ENCODE assay signal across 8 cellular contexts in genomic region chrX:70030242-70030823, GRCh38. TPM values are rescaled to one million over a fixed set of nuclear protein-coding genes. Genes with fewer than 3 reads are reported as not detected.
A peak's percentile ranks its signal among the peaks of the same experiment; 100 is the strongest.
DNase-seq lines count a peak whose midpoint lies in the region; ATAC-seq and TF ChIP-seq lines count a peak whose summit lies in the region.

No MANE protein-coding gene starts in this region.

- no peak overlapping the region for H3K27ac ChIP-seq in endodermal cell (ENCODE audit: low read depth, low read length)
- no peak overlapping the region for H3K27ac ChIP-seq in upper lobe of left lung

- H3K9ac ChIP-seq in endodermal cell (ENCODE audit: extremely low read depth, low read length, poor library complexity, severe bottlenecking): no peak overlapping the region

- no peaks in the 10 kb centered on the region for H3K27me3 ChIP-seq in endodermal cell (ENCODE audit: control insufficient read depth, insufficient read depth, low read length, poor library complexity, severe bottlenecking)
- H3K27me3 ChIP-seq in upper lobe of left lung: no peaks in the 10 kb centered on the region

- peaks cover 5% of the 10 kb centered on the region for H3K4me1 ChIP-seq in endodermal cell (ENCODE audit: control insufficient read depth, insufficient read depth, low read length)
- H3K4me1 ChIP-seq in upper lobe of left lung: no peaks in the 10 kb centered on the region

- no peak for TF ChIP-seq EP300 in upper lobe of left lung (IDR thresholded peaks at IDR 0.05)

- H3K4me3 ChIP-seq in endodermal cell (ENCODE audit: low read length) (no peak overlapping the region), upper lobe of left lung (no peak overlapping the region)

- CTCF ChIA-PET in WTC11 (lab: Charles Lee): interaction anchor here (0.5 to 2.9 kb wide), 31 partner anchors 9 to 660 kb away, joined by 3 to 33 read pairs (median 4); partner anchors contain the start of gene IGBP1

- DNase-seq in activated T-cell treated with anti-CD3 and anti-CD28 coated beads for 1 hour (ENCODE audit: low read depth) (peak; percentile 2), activated T-cell treated with anti-CD3 and anti-CD28 coated beads for 4 hours (no peak), HFFc6 (peak; percentile 48), NCI-H2029 treated with DMSO at 0.1 percent for 48 hours (lab: John Stamatoyannopoulos, UW) (peak; percentile 6), WTC11 (ENCODE audit: low spot score) (peak; percentile 49), endodermal cell (peak; percentile 79), midbrain (lab: John Stamatoyannopoulos, UW) (peak; percentile 34), upper lobe of left lung (peak in 1 of 2 donors; percentile 35)

- H3K27ac Mint-ChIP-seq in HFFc6 (no peak overlapping the region), WTC11 (no peak overlapping the region), endodermal cell (no peak overlapping the region)

- H3K27me3 Mint-ChIP-seq in HFFc6 (ENCODE audit: insufficient read depth): no peaks in the 10 kb centered on the region
- no peaks in the 10 kb centered on the region; the same call in 1 of the 2 replicates for H3K27me3 Mint-ChIP-seq in WTC11 (ENCODE audit: low read depth)
- no peaks in the 10 kb centered on the region for H3K27me3 Mint-ChIP-seq in endodermal cell (ENCODE audit: insufficient read depth)

- H3K36me3 Mint-ChIP-seq in HFFc6 (ENCODE audit: low read depth) (no peaks in the 10 kb centered on the region), WTC11 (no peaks in the 10 kb centered on the region), endodermal cell (ENCODE audit: low read depth) (peaks cover 3% of the 10 kb centered on the region)

- H3K9me3 Mint-ChIP-seq in HFFc6 (no peaks in the 10 kb centered on the region), WTC11 (no peaks in the 10 kb centered on the region), endodermal cell (peaks cover 62% of the 10 kb centered on the region)

- WGBS in endodermal cell (ENCODE audit: insufficient coverage in 1 of 2, insufficient read length in 1 of 2), 2 experiments: 0 to 42% methylated on average over 2 to 4 of the region's 5 CpGs
- WGBS in upper lobe of left lung, 2 donors: 21 to 39% methylated on average over 3 to 5 of the region's 5 CpGs

- H3K9me3 ChIP-seq in endodermal cell (ENCODE audit: control insufficient read depth, low read length): no peaks in the 10 kb centered on the region
- H3K9me3 ChIP-seq in upper lobe of left lung: no peaks in the 10 kb centered on the region

- no peak overlapping the region for H3K4me3 Mint-ChIP-seq in HFFc6
- no peak overlapping the region for H3K4me3 Mint-ChIP-seq in WTC11
- H3K4me3 Mint-ChIP-seq in endodermal cell: no peak overlapping the region

- ATAC-seq in WTC11: peak; percentile 54; the same call in 1 of the 2 replicates
- peak in 1 of 2 donors; percentile 86 for ATAC-seq in upper lobe of left lung (ENCODE audit: low FRiP score in 2 of 2)

- TF ChIP-seq POLR2A in upper lobe of left lung (IDR thresholded peaks at IDR 0.05): no peak

- peaks cover 26% of the 10 kb centered on the region for H3K4me1 Mint-ChIP-seq in HFFc6 (ENCODE audit: low read depth)
- H3K4me1 Mint-ChIP-seq in WTC11: peaks cover 23% of the 10 kb centered on the region
- peaks cover 2% of the 10 kb centered on the region for H3K4me1 Mint-ChIP-seq in endodermal cell

- POLR2A ChIA-PET in WTC11 (lab: Charles Lee): no interaction called here

- TF ChIP-seq CTCF in HFFc6 (IDR thresholded peaks at IDR 0.05): peak; percentile 78
- TF ChIP-seq CTCF in WTC11 (IDR thresholded peaks at IDR 0.05): peak; percentile 63
- TF ChIP-seq CTCF in endodermal cell (conservative IDR thresholded peaks at IDR 0.05): peak; percentile 80
- peak; percentile 60 to 75 (median 68) for TF ChIP-seq CTCF in upper lobe of left lung (IDR thresholded peaks at IDR 0.05)

- peaks cover 34% of the 10 kb centered on the region for H3K36me3 ChIP-seq in endodermal cell (ENCODE audit: control insufficient read depth, insufficient read depth, low read length)
- H3K36me3 ChIP-seq in upper lobe of left lung: no peaks in the 10 kb centered on the region

TF ChIP-seq in WTC11, 78 proteins besides CTCF, POLR2A, EP300 and RAD21:
- TF ChIP-seq SOX15 (CRISPR knock-in tag; IDR thresholded peaks at IDR 0.05) (no peak), E2F5 (CRISPR knock-in tag; IDR thresholded peaks at IDR 0.05) (no peak), TEAD4 (CRISPR knock-in tag; IDR thresholded peaks at IDR 0.05) (no peak), TCF7 (CRISPR knock-in tag; IDR thresholded peaks at IDR 0.05; ENCODE audit: low read depth) (no peak), E2F1 (CRISPR knock-in tag; IDR thresholded peaks at IDR 0.05) (no peak), CBFB (CRISPR knock-in tag; IDR thresholded peaks at IDR 0.05; ENCODE audit: low read depth) (no peak), GRHL2 (CRISPR knock-in tag; IDR thresholded peaks at IDR 0.05; ENCODE audit: insufficient replicate concordance, severe bottlenecking) (no peak), ATF2 (CRISPR knock-in tag; IDR thresholded peaks at IDR 0.05; ENCODE audit: borderline replicate concordance, low read depth) (no peak), CREB1 (CRISPR knock-in tag; IDR thresholded peaks at IDR 0.05) (no peak)

RNA-seq across cellular contexts. Expression of gene AWAT2, which starts 19.4 kb away (rescaled TPM):
- total RNA-seq in HFFc6 (2021; fragmentation: NEBNext Ultra II Directional; extraction: Animal tissue kit (Norgen Biotek cat#: 25700)): not detected
- total RNA-seq in WTC11 (2021) (not detected in 3 replicates), endodermal cell (not detected), upper lobe of left lung (under 1 TPM in 1 of 6 donors, not detected in 5; 0.67 TPM)
- polyA plus RNA-seq in endodermal cell (2013, experiment 1 of 2): not detected
- polyA plus RNA-seq in endodermal cell (2013, experiment 2 of 2): not detected

RNA-seq across cellular contexts. Expression of gene OTUD6A, which starts 31.9 kb away (rescaled TPM):
- not detected for total RNA-seq in HFFc6 (2021; fragmentation: NEBNext Ultra II Directional; extraction: Animal tissue kit (Norgen Biotek cat#: 25700))
- 0.13 to 0.18 TPM (median 0.14 TPM) in 3 replicates for total RNA-seq in WTC11 (2021)
- under 1 TPM in 1 of 2 donors, not detected in 1; 0.53 TPM for total RNA-seq in endodermal cell
- not detected for polyA plus RNA-seq in endodermal cell (2013, experiment 1 of 2)
- not detected for polyA plus RNA-seq in endodermal cell (2013, experiment 2 of 2)
- not detected for total RNA-seq in upper lobe of left lung
